17 cellular contexts compared by ENCODE assay signal in genomic region chr11:44892843-44893242, GRCh38.
"Had no signal": no experiment of that assay in that cellular context is flagged by ENCODE, and none has a peak within 500 bp of the region (broad histone marks: within the 10 kb centered on the region; RNA-seq: fewer than 3 reads in every experiment).

No MANE protein-coding gene starts in this region.

- H3K27me3 Mint-ChIP-seq: activated CD8-positive, alpha-beta T cell treated with anti-CD3 and anti-CD28 coated beads for 36 hours; effector memory CD8-positive, alpha-beta T cell; progenitor cell of endocrine pancreas had no signal

- H3K27me3 ChIP-seq: ascending aorta, gastrocnemius medialis had no signal

- DNase-seq: activated CD4-positive, alpha-beta T cell treated with anti-CD3 and anti-CD28 coated beads for 4 hours; activated CD8-positive, alpha-beta T cell treated with anti-CD3 and anti-CD28 coated beads for 36 hours; activated gamma-delta T cell; activated naive CD8-positive, alpha-beta T cell treated with anti-CD3 and anti-CD28 coated beads, Interleukin-2, amount 10 ng/mL, durations not matched to agents 7 days and 5 days; activated T-cell treated with anti-CD3 and anti-CD28 coated beads, Interleukin-2, amount 50 U/mL, for 48 hours; dermis blood vessel endothelial cell; effector memory CD8-positive, alpha-beta T cell; gastrocnemius medialis; mammary epithelial cell; naive thymus-derived CD8-positive, alpha-beta T cell; SHP77 treated with DMSO at 0.1 percent for 48 hours; T-helper 1 cell; trophoblast cell had no signal

- H3K36me3 ChIP-seq: ascending aorta, gastrocnemius medialis had no signal

- H3K36me3 Mint-ChIP-seq: activated naive CD8-positive, alpha-beta T cell treated with anti-CD3 and anti-CD28 coated beads, Interleukin-2, amount 10 ng/mL, durations not matched to agents 7 days and 5 days; stimulated activated effector memory CD8-positive, alpha-beta T cell treated with anti-CD3 and anti-CD28 coated beads, Interleukin-12 subunit alpha, Interleukin-12 subunit beta, amount 100 ng/mL, for 72 hours had no signal

- H3K4me1 ChIP-seq: ascending aorta had no signal

- H3K9me3 Mint-ChIP-seq: activated CD8-positive, alpha-beta T cell treated with anti-CD3 and anti-CD28 coated beads for 36 hours; activated naive CD8-positive, alpha-beta T cell treated with anti-CD3 and anti-CD28 coated beads, Interleukin-2, amount 10 ng/mL, durations not matched to agents 7 days and 5 days; effector memory CD8-positive, alpha-beta T cell; stimulated activated effector memory CD8-positive, alpha-beta T cell treated with anti-CD3 and anti-CD28 coated beads, Interleukin-12 subunit alpha, Interleukin-12 subunit beta, amount 100 ng/mL, for 72 hours had no signal

- H3K27ac Mint-ChIP-seq: activated CD8-positive, alpha-beta T cell treated with anti-CD3 and anti-CD28 coated beads for 36 hours; activated naive CD8-positive, alpha-beta T cell treated with anti-CD3 and anti-CD28 coated beads, Interleukin-2, amount 10 ng/mL, durations not matched to agents 7 days and 5 days; naive thymus-derived CD8-positive, alpha-beta T cell; progenitor cell of endocrine pancreas; stimulated activated effector memory CD8-positive, alpha-beta T cell treated with anti-CD3 and anti-CD28 coated beads, Interleukin-12 subunit alpha, Interleukin-12 subunit beta, amount 100 ng/mL, for 72 hours had no signal

- H3K4me1 Mint-ChIP-seq: activated naive CD8-positive, alpha-beta T cell treated with anti-CD3 and anti-CD28 coated beads, Interleukin-2, amount 10 ng/mL, durations not matched to agents 7 days and 5 days; naive thymus-derived CD8-positive, alpha-beta T cell had no signal

- H3K9me3 ChIP-seq: ascending aorta, gastrocnemius medialis had no signal

- H3K4me3 ChIP-seq: ascending aorta, gastrocnemius medialis had no signal

- ATAC-seq: activated CD8-positive, alpha-beta T cell treated with anti-CD3 and anti-CD28 coated beads for 36 hours; effector memory CD8-positive, alpha-beta T cell; naive thymus-derived CD8-positive, alpha-beta T cell; SK-N-SH treated with all-trans-retinoic acid at 6 μM for 48 hours; stimulated activated effector memory CD8-positive, alpha-beta T cell treated with anti-CD3 and anti-CD28 coated beads, Interleukin-12 subunit alpha, Interleukin-12 subunit beta, amount 100 ng/mL, for 72 hours had no signal

- H3K4me3 Mint-ChIP-seq: activated CD8-positive, alpha-beta T cell treated with anti-CD3 and anti-CD28 coated beads for 36 hours; activated naive CD8-positive, alpha-beta T cell treated with anti-CD3 and anti-CD28 coated beads, Interleukin-2, amount 10 ng/mL, durations not matched to agents 7 days and 5 days; effector memory CD8-positive, alpha-beta T cell; naive thymus-derived CD8-positive, alpha-beta T cell; stimulated activated effector memory CD8-positive, alpha-beta T cell treated with anti-CD3 and anti-CD28 coated beads, Interleukin-12 subunit alpha, Interleukin-12 subunit beta, amount 100 ng/mL, for 72 hours had no signal
